ENCODE assay signal across 11 cellular contexts in genomic region chr3:100144255-100144866, GRCh38.
DNase-seq lines count a peak whose midpoint lies in the region; ATAC-seq and TF ChIP-seq lines count a peak whose summit lies in the region.
"Had no signal": no experiment of that assay in that cellular context is flagged by ENCODE, and none has a peak within 500 bp of the region (broad histone marks: within the 10 kb centered on the region; RNA-seq: fewer than 3 reads in every experiment).

No MANE protein-coding gene starts in this region.

- no peak for TF ChIP-seq CTCF in foreskin fibroblast (IDR thresholded peaks at IDR 0.05; ENCODE audit: low read depth, low read length)

- H3K4me3 ChIP-seq in foreskin fibroblast (ENCODE audit: low read depth in 1 of 2, low read length in 2 of 2): no peak overlapping the region
- H3K4me3 ChIP-seq: heart left ventricle, uterus had no signal

- ATAC-seq in GM18502 (IDR thresholded peaks at IDR 0.05; ENCODE audit: poor library complexity, unreplicated experiment) (peak; percentile 90), GM19452 (IDR thresholded peaks at IDR 0.05; ENCODE audit: unreplicated experiment) (peak; percentile 86), HG03095 (IDR thresholded peaks at IDR 0.05; ENCODE audit: unreplicated experiment) (peak; percentile 93)
- ATAC-seq in activated CD4-positive, CD25-positive, alpha-beta regulatory T cell treated with anti-CD3 and anti-CD28 coated beads, Interleukin-2, amount 50 U/mL, for 24 hours: no peak
- ATAC-seq: heart left ventricle had no signal

- DNase-seq in OCI-M1 (lab: John Stamatoyannopoulos, UW) (peak; percentile 56), foreskin fibroblast (no peak), 8988T (no peak)
- no peak for DNase-seq in effector CD8-positive, alpha-beta T cell (lab: John Stamatoyannopoulos, UW)
- DNase-seq: activated CD4-positive, alpha-beta T cell treated with anti-CD3 and anti-CD28 coated beads for 48 hours; heart left ventricle; uterus had no signal

Comparison
In these comparisons a context has a peak if more than half of its experiments do, and no peak if none do; other contexts are left out.
1. ATAC-seq: peak in GM18502 (single experiment), GM19452 (single experiment) and HG03095 (single experiment); none in activated CD4-positive, CD25-positive, alpha-beta regulatory T cell treated with anti-CD3 and anti-CD28 coated beads, Interleukin-2, amount 50 U/mL, for 24 hours (0 of 2).